ENCODE assay signal across 11 cellular contexts in genomic region chr3:58074126-58074715, GRCh38.
DNase-seq lines count a peak whose midpoint lies in the region; ATAC-seq and TF ChIP-seq lines count a peak whose summit lies in the region.
"Had no signal": no experiment of that assay in that cellular context is flagged by ENCODE, and none has a peak within 500 bp of the region (broad histone marks: within the 10 kb centered on the region; RNA-seq: fewer than 3 reads in every experiment).

No MANE protein-coding gene starts in this region.

- DNase-seq in HFFc6 = no peak
- peak; percentile 47 for DNase-seq in RPMI8226
- no peak for DNase-seq in prostate gland (ENCODE audit: low spot score)
- DNase-seq in NCI-H2029 treated with DMSO at 0.1 percent for 48 hours (lab: John Stamatoyannopoulos, UW) = no peak
- no peak for DNase-seq in DMS53 treated with DMSO at 0.1 percent for 48 hours (lab: John Stamatoyannopoulos, UW; ENCODE audit: unreplicated experiment)
- DNase-seq in NCI-H1930 (lab: John Stamatoyannopoulos, UW) = no peak
- DNase-seq: cortex of kidney, EL, GOT3 had no signal

- H3K27ac Mint-ChIP-seq in HFFc6 = peak overlapping the region; percentile 22; the same call in 1 of the 2 replicates

- H3K36me3 Mint-ChIP-seq in HFFc6 (ENCODE audit: low read depth) = peaks cover 39% of the 10 kb centered on the region

- peak overlapping the region; percentile 38 to 66 for H3K27ac ChIP-seq in prostate gland

- H3K27me3 Mint-ChIP-seq in HFFc6 (ENCODE audit: insufficient read depth) = peaks cover 2% of the 10 kb centered on the region; the same call in 1 of the 2 replicates

- peaks cover 38% of the 10 kb centered on the region for H3K4me1 Mint-ChIP-seq in HFFc6 (ENCODE audit: low read depth)

- H3K36me3 ChIP-seq in prostate gland = peaks cover 0 to 5% of the 10 kb centered on the region in 2 donors

- H3K27me3 ChIP-seq in prostate gland (replicated peaks; ENCODE audit: insufficient read depth) = no peaks in the 10 kb centered on the region

- peak; percentile 53 for ATAC-seq in GM18502 (IDR thresholded peaks at IDR 0.05; ENCODE audit: poor library complexity, unreplicated experiment)
- ATAC-seq in HG03280 (IDR thresholded peaks at IDR 0.05; ENCODE audit: unreplicated experiment) = no peak

- TF ChIP-seq POLR2A in prostate gland (IDR thresholded peaks at IDR 0.05) = no peak

- H3K4me3 ChIP-seq in prostate gland = no peak overlapping the region

- H3K9me3 ChIP-seq in prostate gland = no peaks in the 10 kb centered on the region

- no peak for TF ChIP-seq CTCF in HFFc6 (IDR thresholded peaks at IDR 0.05)
- no peak for TF ChIP-seq CTCF in prostate gland (IDR thresholded peaks at IDR 0.05)

- intact Hi-C loops in prostate gland (cut with DNase I) = loop anchor here (5.0 kb wide), 2 partner anchors 62 to 93 kb away; no protein-coding TSS in a partner anchor

- H3K4me1 ChIP-seq in prostate gland (replicated peaks) = peaks cover 15% of the 10 kb centered on the region

- WGBS in prostate gland = 54% methylated on average over 4 of the region's 4 CpGs

- H3K4me3 Mint-ChIP-seq in HFFc6 = no peak overlapping the region

- H3K9me3 Mint-ChIP-seq in HFFc6 = no peaks in the 10 kb centered on the region
